ENCODE assay signal across 8 cellular contexts in the genomic region with DNA sequence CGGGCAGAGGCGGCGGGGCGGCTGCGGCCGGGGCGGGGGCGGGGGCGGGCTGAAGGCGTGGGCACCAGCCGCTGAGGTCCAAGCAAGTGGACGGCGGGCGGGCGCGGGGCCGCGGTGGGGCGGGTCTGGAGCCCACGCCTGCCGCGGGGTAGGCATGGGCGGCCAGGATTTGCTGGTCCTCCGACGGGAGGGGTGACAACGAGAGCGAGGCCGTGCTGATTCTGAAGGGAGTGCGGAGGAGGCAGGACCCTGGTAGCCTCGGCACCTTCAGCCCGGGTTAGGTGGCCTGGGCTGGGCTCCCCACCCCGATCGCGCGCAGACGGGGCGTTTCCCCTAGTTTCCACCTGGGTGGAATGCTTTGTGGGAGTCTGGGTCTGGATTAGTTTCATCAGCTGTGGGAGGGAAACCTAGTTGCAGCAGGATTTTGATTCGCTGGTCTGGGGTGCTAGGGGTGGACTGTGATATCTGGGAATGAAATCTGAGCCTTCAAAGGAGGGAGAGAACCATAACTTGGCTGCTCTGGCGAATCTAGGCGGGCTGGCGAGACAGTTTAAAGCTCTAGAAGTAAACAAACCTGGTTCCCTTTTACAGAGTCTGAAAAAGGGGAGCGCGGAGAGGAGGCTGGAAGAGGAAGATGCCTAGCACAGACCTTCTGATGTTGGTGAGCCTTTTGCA. TPM values are rescaled to one million over a fixed set of nuclear protein-coding genes. Genes with fewer than 3 reads are reported as not detected.
DNase-seq lines count a peak whose midpoint lies in the region; TF ChIP-seq lines count a peak whose summit lies in the region.

No MANE protein-coding gene starts in this region.

- no peaks in the 10 kb centered on the region for H3K79me2 ChIP-seq in Loucy (ENCODE audit: insufficient read depth, low read length)
- H3K79me2 ChIP-seq in hepatocyte: peaks cover 45% of the 10 kb centered on the region

- no peaks in the 10 kb centered on the region for H3K27me3 ChIP-seq in Loucy (ENCODE audit: insufficient read depth, low read length, poor library complexity, severe bottlenecking)
- H3K27me3 ChIP-seq in hepatocyte: no peaks in the 10 kb centered on the region

- H3K9me3 ChIP-seq in Loucy (ENCODE audit: insufficient read depth, low read depth, low read length) (no peaks in the 10 kb centered on the region), hepatocyte (ENCODE audit: low read depth) (no peaks in the 10 kb centered on the region)

- H3K4me2 ChIP-seq in Loucy (ENCODE audit: low read depth, low read length, poor library complexity, severe bottlenecking) (peak overlapping the region; percentile 78), hepatocyte (peak overlapping the region; percentile 77)

- H3K4me1 ChIP-seq in Loucy (ENCODE audit: insufficient read depth, low read length, poor library complexity, severe bottlenecking): peaks cover 17% of the 10 kb centered on the region
- peaks cover 11% of the 10 kb centered on the region for H3K4me1 ChIP-seq in hepatocyte (ENCODE audit: insufficient read depth)

- H2AFZ ChIP-seq in Loucy (ENCODE audit: low read length): peak overlapping the region; percentile 59
- peak overlapping the region; percentile 85 for H2AFZ ChIP-seq in hepatocyte

- under 1% methylated on average over 23 of the region's 43 CpGs for WGBS in hepatocyte (ENCODE audit: low lambda C conversion rate, missing lambda C conversion rate)

- peak overlapping the region; percentile 72 for H3K9ac ChIP-seq in Loucy (ENCODE audit: low read depth, low read length, poor library complexity, severe bottlenecking)

- H3K4me3 ChIP-seq in Loucy (ENCODE audit: low read length, poor library complexity, severe bottlenecking) (peak overlapping the region; percentile 81), astrocyte of the spinal cord (ENCODE audit: low read depth, low read length) (peak overlapping the region; percentile 61), hepatocyte (peak overlapping the region; percentile 77)

- in situ Hi-C loops in astrocyte of the spinal cord (cut with HindIII; ENCODE audit: low sequenced_read_pairs): no loop called here

- H4K20me1 ChIP-seq in Loucy (ENCODE audit: insufficient read depth, low read length, poor library complexity, severe bottlenecking) (no peaks in the 10 kb centered on the region), hepatocyte (ENCODE audit: insufficient read depth, poor library complexity, severe bottlenecking) (no peaks in the 10 kb centered on the region)

- no peaks in the 10 kb centered on the region for H3F3A ChIP-seq in Loucy (ENCODE audit: low read depth)

- DNase-seq in ELF-1 (ENCODE audit: low read depth, low spot score) (peak; percentile 82), GOT3 (lab: John Stamatoyannopoulos, UW) (peak; percentile 37), T-helper 2 cell (peak; percentile 7 to 48 (median 17)), astrocyte of the spinal cord (ENCODE audit: low read depth, low spot score) (peak; percentile 92), hepatocyte (ENCODE audit: low spot score) (peak; percentile 84), pulmonary artery endothelial cell (ENCODE audit: low read depth, low spot score) (peak; percentile 41), OCI-M2 (lab: John Stamatoyannopoulos, UW; ENCODE audit: unreplicated experiment) (no peak)

- TF ChIP-seq CTCF in Loucy (conservative IDR thresholded peaks at IDR 0.05; ENCODE audit: low read length) (no peak), astrocyte of the spinal cord (IDR thresholded peaks at IDR 0.05; ENCODE audit: low read depth, low read length) (no peak), hepatocyte (IDR thresholded peaks at IDR 0.05; ENCODE audit: poor library complexity) (no peak)

- peak overlapping the region; percentile 98 for H3K27ac ChIP-seq in hepatocyte

- no peaks in the 10 kb centered on the region for H3K36me3 ChIP-seq in Loucy (ENCODE audit: insufficient read depth, low read length)
- no peaks in the 10 kb centered on the region for H3K36me3 ChIP-seq in hepatocyte (replicated peaks; ENCODE audit: insufficient read depth, low read depth)

- H3K9me2 ChIP-seq in Loucy (replicated peaks; ENCODE audit: low read depth, low read length) (no peaks in the 10 kb centered on the region), hepatocyte (replicated peaks; ENCODE audit: insufficient read depth) (no peaks in the 10 kb centered on the region)

RNA-seq across cellular contexts. Expression of gene SGPL1, which starts 0.6 kb away (rescaled TPM):
- total RNA-seq in hepatocyte (36.8 and 43.5 TPM in 2 replicates), pulmonary artery endothelial cell (13.1 and 22.0 TPM in 2 replicates)
- 19.7 and 20.2 TPM in 2 replicates for polyA plus RNA-seq in hepatocyte

RNA-seq across cellular contexts. Expression of gene TBATA, which starts 31.2 kb away (rescaled TPM):
- total RNA-seq in hepatocyte (not detected in 2 replicates), pulmonary artery endothelial cell (not detected in 2 replicates)
- polyA plus RNA-seq in hepatocyte: not detected in 2 replicates
